8 cellular contexts compared by ENCODE assay signal in the genomic region with DNA sequence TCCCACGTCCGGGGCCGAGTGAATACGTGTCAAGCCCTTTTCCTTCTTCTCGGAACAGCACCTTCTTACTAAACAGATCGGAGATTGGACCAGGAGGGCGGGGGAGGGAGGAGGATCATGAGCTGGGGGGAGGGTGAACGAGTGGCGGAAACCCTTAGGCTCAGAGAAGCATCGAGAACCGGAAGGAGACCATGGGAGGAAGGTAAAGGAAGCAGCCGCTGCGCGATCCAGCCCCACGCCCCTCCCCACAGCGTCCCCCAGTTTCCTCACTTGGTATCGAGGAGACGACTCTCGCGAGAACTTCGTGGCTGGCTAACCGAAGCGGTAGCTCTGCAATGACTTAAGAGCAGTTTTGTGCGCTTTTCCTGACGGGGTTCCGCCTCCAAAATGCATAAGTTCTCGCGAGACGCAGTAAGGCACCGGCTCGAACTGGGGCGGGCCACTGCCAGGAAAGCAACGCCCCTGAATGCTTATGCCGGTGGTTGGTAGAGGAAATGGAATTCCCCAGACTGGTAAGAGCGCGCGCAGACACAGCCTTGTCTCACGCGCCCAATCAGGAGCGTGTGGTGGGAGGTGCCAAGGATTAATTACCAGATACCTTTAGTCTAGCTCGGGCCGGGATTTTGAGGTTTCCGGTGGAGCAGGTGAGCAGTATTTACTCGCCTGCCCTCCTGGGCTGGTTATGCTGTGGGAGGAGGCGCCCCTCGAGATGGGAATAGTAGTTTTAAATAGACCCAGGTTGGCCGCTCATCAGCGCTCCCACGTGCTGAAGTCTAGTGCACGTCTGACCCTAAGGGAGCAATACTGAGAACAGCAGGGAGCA. TPM values are rescaled to one million over a fixed set of nuclear protein-coding genes. Genes with fewer than 3 reads are reported as not detected.
A peak's percentile ranks its signal among the peaks of the same experiment; 100 is the strongest.
DNase-seq lines count a peak whose midpoint lies in the region; ATAC-seq lines count a peak whose summit lies in the region.

No MANE protein-coding gene starts in this region.

- ATAC-seq in GM19395 (IDR thresholded peaks at IDR 0.05; ENCODE audit: unreplicated experiment) (peak; percentile 87), HG03521 (IDR thresholded peaks at IDR 0.05; ENCODE audit: unreplicated experiment) (peak; percentile 75), left lobe of liver (peak; percentile 77)

- DNase-seq in CD1c-positive myeloid dendritic cell (ENCODE audit: extremely low spot score) (peak; percentile 100), NCI-H69 (lab: John Stamatoyannopoulos, UW) (peak; percentile 98), dermis blood vessel endothelial cell (peak; percentile 100), left lobe of liver (ENCODE audit: low spot score) (peak; percentile 99)
- DNase-seq in activated CD4-positive, alpha-beta T cell treated with anti-CD3 and anti-CD28 coated beads, Interleukin-2, amount 50 U/mL, for 1 hour: peak; percentile 99
- DNase-seq in stimulated activated CD4-positive, alpha-beta T cell treated with anti-CD3 and anti-CD28 coated beads, Interleukin-2, amount 100 ng/mL, for 24 hours: peak; percentile 97 to 99

RNA-seq across cellular contexts. Expression of a gene that starts 0.5 kb away (rescaled TPM):
- total RNA-seq in dermis blood vessel endothelial cell (313 and 433 TPM in 2 replicates), left lobe of liver (137 TPM)

RNA-seq across cellular contexts. Expression of a gene that starts 40.9 kb away (rescaled TPM):
- 22.2 and 23.0 TPM in 2 replicates for total RNA-seq in dermis blood vessel endothelial cell
- 32.4 TPM for total RNA-seq in left lobe of liver

Comparison
In these comparisons a context has a peak if more than half of its experiments do, and no peak if none do; other contexts are left out.
1. Peak in every context shown above with its lines: DNase-seq and ATAC-seq.